In the genomic region with DNA sequence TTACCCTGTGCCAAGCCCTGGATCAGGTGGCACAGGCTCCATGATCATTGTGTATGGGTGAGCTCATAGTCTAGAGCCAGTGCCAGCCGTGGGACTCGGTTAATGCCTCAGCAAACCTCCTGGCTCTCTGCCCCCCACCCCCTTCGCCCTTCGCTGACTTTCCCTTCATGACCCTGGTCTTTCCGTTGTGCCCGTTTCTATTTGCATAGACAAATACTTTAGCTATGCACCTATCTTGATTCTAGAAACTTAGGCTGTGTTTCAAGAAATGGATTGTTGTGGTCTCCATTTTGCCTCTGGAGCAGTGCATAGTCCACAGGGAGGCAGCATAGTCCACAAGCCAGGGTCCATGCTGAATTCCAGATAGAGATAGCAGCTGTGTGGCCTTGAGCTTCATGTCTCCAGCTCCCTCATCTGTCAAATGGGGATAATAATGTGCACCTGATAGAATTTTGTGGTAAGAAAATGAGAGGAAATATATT, we compare ENCODE assay signal across 8 cellular contexts. TPM values are rescaled to one million over a fixed set of nuclear protein-coding genes. Genes with fewer than 3 reads are reported as not detected.
A peak's percentile ranks its signal among the peaks of the same experiment; 100 is the strongest.
DNase-seq lines count a peak whose midpoint lies in the region; ATAC-seq and TF ChIP-seq lines count a peak whose summit lies in the region.

No MANE protein-coding gene starts in this region.

- DNase-seq in cardiac muscle cell (ENCODE audit: low read depth in 1 of 2, low spot score in 1 of 2) (peak; percentile 11 to 43), Right ventricle myocardium superior (no peak), NCI-H524 treated with DMSO at 0.1 percent for 48 hours (lab: John Stamatoyannopoulos, UW) (peak; percentile 29), chondrocyte (ENCODE audit: low spot score) (no peak), neural crest cell (ENCODE audit: low read depth, low spot score) (no peak), ecto neural progenitor cell (ENCODE audit: low spot score) (no peak), T-helper 17 cell (no peak), NCI-H1105 treated with DMSO at 0.1 percent for 48 hours (lab: John Stamatoyannopoulos, UW) (no peak)

- H3K9me3 Mint-ChIP-seq in chondrocyte (ENCODE audit: low read depth): peaks cover 3% of the 10 kb centered on the region
- peaks cover 6% of the 10 kb centered on the region for H3K9me3 Mint-ChIP-seq in neural crest cell

- no peaks in the 10 kb centered on the region for H3K9me3 ChIP-seq in cardiac muscle cell (ENCODE audit: low read depth)
- H3K9me3 ChIP-seq in T-helper 17 cell (ENCODE audit: control insufficient read depth, low read length, poor library complexity, severe bottlenecking): no peaks in the 10 kb centered on the region

- peaks cover 13% of the 10 kb centered on the region for H3K4me1 ChIP-seq in cardiac muscle cell (ENCODE audit: low read depth)

- H3K36me3 Mint-ChIP-seq in chondrocyte (ENCODE audit: low read depth) (no peaks in the 10 kb centered on the region), neural crest cell (ENCODE audit: low read depth) (peaks cover 1% of the 10 kb centered on the region), T-helper 17 cell (ENCODE audit: low read depth) (peaks cover 5% of the 10 kb centered on the region)

- H3K4me1 Mint-ChIP-seq in chondrocyte (ENCODE audit: low read depth): peaks cover 7% of the 10 kb centered on the region
- no peaks in the 10 kb centered on the region for H3K4me1 Mint-ChIP-seq in neural crest cell
- peaks cover 2% of the 10 kb centered on the region for H3K4me1 Mint-ChIP-seq in T-helper 17 cell

- no peak overlapping the region for H3K27ac Mint-ChIP-seq in chondrocyte (ENCODE audit: unreplicated experiment)
- no peak overlapping the region for H3K27ac Mint-ChIP-seq in neural crest cell (ENCODE audit: unreplicated experiment)
- no peak overlapping the region for H3K27ac Mint-ChIP-seq in T-helper 17 cell

- no peak overlapping the region for H3K27ac ChIP-seq in cardiac muscle cell

- H3K4me3 Mint-ChIP-seq in chondrocyte (ENCODE audit: unreplicated experiment) (no peak overlapping the region), neural crest cell (no peak overlapping the region), T-helper 17 cell (no peak overlapping the region)

- intact Hi-C loops in Right ventricle myocardium superior (cut with DNase I): no loop called here

- H3K27me3 Mint-ChIP-seq in chondrocyte (ENCODE audit: low read depth) (peaks cover 10% of the 10 kb centered on the region), neural crest cell (ENCODE audit: low read depth) (no peaks in the 10 kb centered on the region), T-helper 17 cell (peaks cover 27% of the 10 kb centered on the region)

- H3K4me3 ChIP-seq in cardiac muscle cell: no peak overlapping the region

- H3K36me3 ChIP-seq in cardiac muscle cell: no peaks in the 10 kb centered on the region

- no peak for ATAC-seq in Right ventricle myocardium superior (ENCODE audit: poor library complexity)
- ATAC-seq in T-helper 17 cell: no peak

- H3K27me3 ChIP-seq in cardiac muscle cell: no peaks in the 10 kb centered on the region

- TF ChIP-seq CTCF in cardiac muscle cell (IDR thresholded peaks at IDR 0.05; ENCODE audit: low read depth, low read length): peak; percentile 42
- peak; percentile 60 for TF ChIP-seq CTCF in chondrocyte (IDR thresholded peaks at IDR 0.05)
- TF ChIP-seq CTCF in neural crest cell (conservative IDR thresholded peaks at IDR 0.05): peak; percentile 40

RNA-seq across cellular contexts. Expression of a gene that starts 44.8 kb away (rescaled TPM):
- total RNA-seq in cardiac muscle cell: 45.0 and 55.6 TPM in 2 replicates
- polyA plus RNA-seq in cardiac muscle cell: 40.7 and 47.2 TPM in 2 replicates
- 27.2 TPM for total RNA-seq in Right ventricle myocardium superior
- 31.3 to 49.3 TPM (median 47.7 TPM) in 3 replicates for total RNA-seq in chondrocyte
- 51.2 and 55.4 TPM in 2 replicates for total RNA-seq in neural crest cell
- 100 to 1,000 TPM; 156 to 161 TPM for total RNA-seq in T-helper 17 cell

RNA-seq across cellular contexts. Expression of a gene that starts 58.9 kb away (rescaled TPM):
- 14.6 and 22.7 TPM in 2 replicates for total RNA-seq in cardiac muscle cell
- polyA plus RNA-seq in cardiac muscle cell: 19.3 and 20.4 TPM in 2 replicates
- 21.5 TPM for total RNA-seq in Right ventricle myocardium superior
- 2.4 to 3.1 TPM (median 2.6 TPM) in 3 replicates for total RNA-seq in chondrocyte
- 12.0 and 12.3 TPM in 2 replicates for total RNA-seq in neural crest cell
- 1 to 10 TPM in 1 of 2 donors, not detected in 1; 2.2 TPM for total RNA-seq in T-helper 17 cell

Comparison
In these comparisons a context has a peak if more than half of its experiments do, and no peak if none do; other contexts are left out.
1. DNase-seq: peak in cardiac muscle cell (2 of 2) and NCI-H524 treated with DMSO at 0.1 percent for 48 hours (single experiment); none in Right ventricle myocardium superior (single experiment), chondrocyte (single experiment), neural crest cell (single experiment), ecto neural progenitor cell (single experiment), T-helper 17 cell (0 of 3) and NCI-H1105 treated with DMSO at 0.1 percent for 48 hours (single experiment).
2. Peak in every context shown above with its lines, with median percentiles within 50 percentile points of each other: CTCF ChIP-seq.